ENCODE assay signal across 8 cellular contexts in genomic region chr11:75328426-75329277, GRCh38. TPM values are rescaled to one million over a fixed set of nuclear protein-coding genes. Genes with fewer than 3 reads are reported as not detected.
A peak's percentile ranks its signal among the peaks of the same experiment; 100 is the strongest.
DNase-seq lines count a peak whose midpoint lies in the region; ATAC-seq and TF ChIP-seq lines count a peak whose summit lies in the region.

No MANE protein-coding gene starts in this region.

- peaks cover 8% of the 10 kb centered on the region for H3K9me3 Mint-ChIP-seq in activated CD8-positive, alpha-beta T cell treated with anti-CD3 and anti-CD28 coated beads, Interleukin-2, amount 10 ng/mL, durations not matched to agents 7 days and 5 days (ENCODE audit: insufficient read depth)
- no peaks in the 10 kb centered on the region for H3K9me3 Mint-ChIP-seq in endothelial cell (ENCODE audit: unreplicated experiment)

- TF ChIP-seq CTCF in endothelial cell (IDR thresholded peaks at IDR 0.05; ENCODE audit: unreplicated experiment) (no peak), suprapubic skin (IDR thresholded peaks at IDR 0.05) (peak; percentile 54 to 60)

- H3K27ac ChIP-seq in suprapubic skin, result no peak overlapping the region

- no peaks in the 10 kb centered on the region for H3K27me3 ChIP-seq in suprapubic skin

- no peak overlapping the region for H3K4me3 ChIP-seq in suprapubic skin

- DNase-seq in DMS153 (lab: John Stamatoyannopoulos, UW) (peak; percentile 76), NCI-H526 treated with DMSO at 0.1 percent for 48 hours (lab: John Stamatoyannopoulos, UW) (peak; percentile 89), endothelial cell (ENCODE audit: low spot score) (peak; percentile 72), middle frontal gyrus (ENCODE audit: extremely low spot score, low spot score) (peak; percentile 62), suprapubic skin (ENCODE audit: low spot score in 2 of 2) (peak; percentile 79 to 89)
- DNase-seq in activated CD8-positive, alpha-beta T cell treated with anti-CD3 and anti-CD28 coated beads, Interleukin-2, amount 10 ng/mL, durations not matched to agents 7 days and 5 days, result peak; percentile 87

- no peaks in the 10 kb centered on the region for H3K36me3 ChIP-seq in suprapubic skin

- POLR2A ChIA-PET in activated CD8-positive, alpha-beta T cell treated with anti-CD3 and anti-CD28 coated beads, Interleukin-2, amount 10 ng/mL, durations not matched to agents 7 days and 5 days (lab: Charles Lee), result interaction anchor here (0.6 to 2.1 kb wide), 6 partner anchors 10 to 56 kb away, joined by 3 to 10 read pairs (median 4); no protein-coding TSS in a partner anchor

- H3K4me3 Mint-ChIP-seq in activated CD8-positive, alpha-beta T cell treated with anti-CD3 and anti-CD28 coated beads, Interleukin-2, amount 10 ng/mL, durations not matched to agents 7 days and 5 days, result peak overlapping the region; percentile 47
- H3K4me3 Mint-ChIP-seq in endothelial cell (ENCODE audit: unreplicated experiment), result peak overlapping the region; percentile 71

- TF ChIP-seq EP300 in suprapubic skin (IDR thresholded peaks at IDR 0.05), result no peak

- H3K9me3 ChIP-seq in suprapubic skin, result no peaks in the 10 kb centered on the region

- peaks cover 78% of the 10 kb centered on the region for H3K4me1 Mint-ChIP-seq in activated CD8-positive, alpha-beta T cell treated with anti-CD3 and anti-CD28 coated beads, Interleukin-2, amount 10 ng/mL, durations not matched to agents 7 days and 5 days (ENCODE audit: low read depth)
- peaks cover 69% of the 10 kb centered on the region for H3K4me1 Mint-ChIP-seq in endothelial cell (ENCODE audit: unreplicated experiment)

- H3K27ac Mint-ChIP-seq in activated CD8-positive, alpha-beta T cell treated with anti-CD3 and anti-CD28 coated beads, Interleukin-2, amount 10 ng/mL, durations not matched to agents 7 days and 5 days, result peak overlapping the region; percentile 94
- peak overlapping the region; percentile 67 for H3K27ac Mint-ChIP-seq in endothelial cell (ENCODE audit: unreplicated experiment)

- peaks cover 42% of the 10 kb centered on the region for H3K4me1 ChIP-seq in suprapubic skin

- ATAC-seq in HG02642 (IDR thresholded peaks at IDR 0.05; ENCODE audit: poor library complexity, unreplicated experiment) (peak; percentile 47), HG03159 (IDR thresholded peaks at IDR 0.05; ENCODE audit: unreplicated experiment) (no peak)
- peak; percentile 89 for ATAC-seq in activated CD8-positive, alpha-beta T cell treated with anti-CD3 and anti-CD28 coated beads, Interleukin-2, amount 10 ng/mL, durations not matched to agents 7 days and 5 days

- WGBS in suprapubic skin, result 29% methylated on average over 9 of the region's 9 CpGs

- TF ChIP-seq POLR2A in suprapubic skin (IDR thresholded peaks at IDR 0.05), result no peak

- H3K27me3 Mint-ChIP-seq in activated CD8-positive, alpha-beta T cell treated with anti-CD3 and anti-CD28 coated beads, Interleukin-2, amount 10 ng/mL, durations not matched to agents 7 days and 5 days (ENCODE audit: low read depth), result no peaks in the 10 kb centered on the region
- peaks cover 9% of the 10 kb centered on the region for H3K27me3 Mint-ChIP-seq in endothelial cell (ENCODE audit: unreplicated experiment)

- CTCF ChIA-PET in activated CD8-positive, alpha-beta T cell treated with anti-CD3 and anti-CD28 coated beads, Interleukin-2, amount 10 ng/mL, durations not matched to agents 7 days and 5 days (lab: Charles Lee), result interaction anchor here (0.6 to 6.4 kb wide), 16 partner anchors 9 to 510 kb away, joined by 3 to 58 read pairs (median 4); no protein-coding TSS in a partner anchor

- peaks cover 32% of the 10 kb centered on the region for H3K36me3 Mint-ChIP-seq in activated CD8-positive, alpha-beta T cell treated with anti-CD3 and anti-CD28 coated beads, Interleukin-2, amount 10 ng/mL, durations not matched to agents 7 days and 5 days (ENCODE audit: low read depth)
- peaks cover 17% of the 10 kb centered on the region for H3K36me3 Mint-ChIP-seq in endothelial cell (ENCODE audit: low read depth, unreplicated experiment)

RNA-seq across cellular contexts. Expression of gene ARRB1, which starts 22.8 kb away (rescaled TPM):
- 10 to 100 TPM; 69.4 to 82.6 TPM for total RNA-seq in activated CD8-positive, alpha-beta T cell treated with anti-CD3 and anti-CD28 coated beads, Interleukin-2, amount 10 ng/mL, durations not matched to agents 7 days and 5 days
- total RNA-seq in endothelial cell (ENCODE audit: unreplicated experiment), result 197 TPM
- total RNA-seq in suprapubic skin, result 10 to 100 TPM; 24.8 to 57.2 (median 38.4) TPM
